In the genomic region with DNA sequence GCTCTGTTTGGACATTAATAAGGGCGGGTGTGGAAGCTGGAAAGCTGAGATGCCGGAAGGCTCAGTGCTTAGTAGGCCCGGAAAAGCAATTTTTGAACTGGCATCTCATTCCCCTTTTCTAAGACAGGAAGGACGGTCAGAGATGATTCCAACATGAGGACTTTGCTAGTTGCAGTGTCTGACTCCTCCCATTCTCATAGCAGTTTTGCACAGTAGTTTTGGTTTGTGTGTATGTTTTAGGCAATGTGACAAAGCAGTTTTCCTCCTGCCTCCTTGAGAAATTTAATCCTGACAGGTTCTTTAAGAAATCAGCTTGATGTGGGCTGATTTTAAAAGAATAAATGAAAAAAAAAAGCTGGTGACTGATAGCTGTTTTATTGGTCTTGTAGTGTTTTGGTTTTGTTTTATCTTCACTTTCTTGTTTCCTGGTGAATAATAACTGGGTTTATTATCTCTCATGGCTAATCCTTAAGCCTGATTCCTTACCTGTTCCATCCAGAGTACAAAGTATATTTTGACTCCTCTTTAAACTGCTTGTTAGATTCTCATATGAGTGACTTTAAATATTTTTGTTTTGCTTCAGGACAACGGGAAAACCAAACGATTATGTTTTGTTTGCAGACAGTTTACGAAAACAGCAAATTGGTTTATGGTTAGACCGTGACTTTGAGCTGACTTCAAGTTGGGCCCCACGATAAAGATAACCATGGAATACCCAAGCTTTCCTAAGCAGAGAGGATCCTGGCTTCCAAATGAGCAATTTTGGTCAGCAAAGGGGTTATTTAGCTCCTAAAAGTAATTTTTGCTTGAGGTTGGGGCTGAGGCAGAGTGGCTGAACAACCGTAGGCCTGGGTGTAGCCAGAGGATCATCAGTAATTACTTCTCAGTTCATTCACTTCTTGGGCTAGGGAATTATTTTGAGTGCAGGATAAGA, we compare ENCODE assay signal across 10 cellular contexts. TPM values are rescaled to one million over a fixed set of nuclear protein-coding genes. Genes with fewer than 3 reads are reported as not detected.
DNase-seq lines count a peak whose midpoint lies in the region; ATAC-seq and TF ChIP-seq lines count a peak whose summit lies in the region.
"Had no signal": no experiment of that assay in that cellular context is flagged by ENCODE, and none has a peak within 500 bp of the region (broad histone marks: within the 10 kb centered on the region; RNA-seq: fewer than 3 reads in every experiment).

No MANE protein-coding gene starts in this region.

- H3K27ac Mint-ChIP-seq in activated naive CD4-positive, alpha-beta T cell treated with anti-CD3 and anti-CD28 coated beads, Interleukin-2, amount 50 U/mL, for 24 hours = peak overlapping the region; percentile 94
- peak overlapping the region; percentile 68 to 94 (median 86) for H3K27ac Mint-ChIP-seq in immature natural killer cell

- no peaks in the 10 kb centered on the region for H3K9me3 Mint-ChIP-seq in activated naive CD4-positive, alpha-beta T cell treated with anti-CD3 and anti-CD28 coated beads, Interleukin-2, amount 50 U/mL, for 24 hours
- H3K9me3 Mint-ChIP-seq in immature natural killer cell = no peaks in the 10 kb centered on the region

- no peaks in the 10 kb centered on the region for H3K36me3 ChIP-seq in WERI-Rb-1

- H3K27me3 ChIP-seq in WERI-Rb-1 (ENCODE audit: insufficient read depth, low read depth, severe bottlenecking) = no peaks in the 10 kb centered on the region

- no peak for ATAC-seq in GM19328 (IDR thresholded peaks at IDR 0.05; ENCODE audit: unreplicated experiment)

- no peaks in the 10 kb centered on the region for H3K9me3 ChIP-seq in WERI-Rb-1 (ENCODE audit: severe bottlenecking)

- no peaks in the 10 kb centered on the region for H3K27me3 Mint-ChIP-seq in activated naive CD4-positive, alpha-beta T cell treated with anti-CD3 and anti-CD28 coated beads, Interleukin-2, amount 50 U/mL, for 24 hours
- H3K27me3 Mint-ChIP-seq in immature natural killer cell (ENCODE audit: low read depth in 3 of 3) = peaks cover 0 to 15% (median 2%) of the 10 kb centered on the region in 3 donors

- no peak overlapping the region for H3K4me3 ChIP-seq in WERI-Rb-1 (ENCODE audit: low read depth, low read length)

- DNase-seq in activated naive CD4-positive, alpha-beta T cell treated with Interleukin-2 at 50 U/mL for 16 hours = no peak
- DNase-seq in immature natural killer cell (no peak), LoVo (ENCODE audit: low spot score) (no peak), WERI-Rb-1 (no peak)
- DNase-seq in activated effector memory CD4-positive, alpha-beta T cell treated with Interleukin-2 at 50 U/mL for 16 hours = no peak
- DNase-seq: activated effector memory CD4-positive, alpha-beta T cell treated with anti-CD3 and anti-CD28 coated beads, Interleukin-2, amount 50 U/mL, for 16 hours; islet precursor cell had no signal

- H3K4me1 Mint-ChIP-seq in activated naive CD4-positive, alpha-beta T cell treated with anti-CD3 and anti-CD28 coated beads, Interleukin-2, amount 50 U/mL, for 24 hours = peaks cover 60% of the 10 kb centered on the region
- H3K4me1 Mint-ChIP-seq in immature natural killer cell = peaks cover 58 to 68% of the 10 kb centered on the region in 2 donors

- TF ChIP-seq CTCF in VCaP (conservative IDR thresholded peaks at IDR 0.05) (no peak), WERI-Rb-1 (IDR thresholded peaks at IDR 0.05; ENCODE audit: low read depth, low read length) (no peak)

- H3K36me3 Mint-ChIP-seq in activated naive CD4-positive, alpha-beta T cell treated with anti-CD3 and anti-CD28 coated beads, Interleukin-2, amount 50 U/mL, for 24 hours = no peaks in the 10 kb centered on the region
- H3K36me3 Mint-ChIP-seq in immature natural killer cell = peaks cover 0 to 8% (median 4%) of the 10 kb centered on the region in 3 donors

- H3K4me3 Mint-ChIP-seq in activated naive CD4-positive, alpha-beta T cell treated with anti-CD3 and anti-CD28 coated beads, Interleukin-2, amount 50 U/mL, for 24 hours = peak overlapping the region; percentile 81
- peak overlapping the region; percentile 70 to 94 (median 87) for H3K4me3 Mint-ChIP-seq in immature natural killer cell

- H3K27ac ChIP-seq in VCaP (peak overlapping the region; percentile 93), WERI-Rb-1 (no peak overlapping the region)

RNA-seq across cellular contexts. Expression of gene PTPRJ, which starts 3.4 kb away (rescaled TPM):
- 10 to 100 TPM; 10.0 to 19.0 (median 18.0) TPM for polyA plus RNA-seq in immature natural killer cell
